Comparison of ENCODE assay signal across 11 cellular contexts in the genomic region with DNA sequence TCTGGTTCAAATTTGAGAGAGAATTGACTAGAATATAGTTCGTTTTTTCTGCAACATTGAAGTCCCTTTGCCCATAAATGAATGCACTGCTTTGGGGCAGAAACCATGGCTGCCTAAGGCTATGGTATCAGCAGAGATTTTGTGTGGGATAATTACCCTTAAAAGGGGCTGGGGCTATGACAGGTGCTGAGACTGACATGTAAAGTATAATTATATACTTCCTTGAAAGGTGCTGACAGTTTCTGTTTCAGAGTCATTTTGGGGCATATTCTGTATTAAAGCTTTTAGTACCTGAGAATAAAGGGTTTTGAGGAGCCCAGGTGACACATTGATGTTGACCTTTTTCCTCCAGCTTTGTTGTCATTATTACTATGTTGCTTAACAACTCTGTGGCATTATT.
DNase-seq lines count a peak whose midpoint lies in the region; ATAC-seq lines count a peak whose summit lies in the region.
"Had no signal": no experiment of that assay in that cellular context is flagged by ENCODE, and none has a peak within 500 bp of the region (broad histone marks: within the 10 kb centered on the region; RNA-seq: fewer than 3 reads in every experiment).

No MANE protein-coding gene starts in this region.

- peak; percentile 69 for ATAC-seq in GM18870 (IDR thresholded peaks at IDR 0.05; ENCODE audit: unreplicated experiment)
- peak; percentile 86 for ATAC-seq in GM21717 (IDR thresholded peaks at IDR 0.05; ENCODE audit: unreplicated experiment)
- ATAC-seq in HG03159 (IDR thresholded peaks at IDR 0.05; ENCODE audit: unreplicated experiment) = peak; percentile 66
- ATAC-seq in activated CD4-positive, CD25-positive, alpha-beta regulatory T cell treated with anti-CD3 and anti-CD28 coated beads, Interleukin-2, amount 50 U/mL, for 24 hours = no peak
- ATAC-seq: effector memory CD8-positive, alpha-beta T cell had no signal

- DNase-seq in NCI-H2227 treated with DMSO at 0.1 percent for 48 hours (lab: John Stamatoyannopoulos, UW) (peak; percentile 90), mesenteric fat pad (ENCODE audit: low spot score) (no peak), NK-92 (lab: John Stamatoyannopoulos, UW; ENCODE audit: unreplicated experiment) (no peak)
- no peak for DNase-seq in stimulated activated CD8-positive, alpha-beta memory T cell treated with anti-CD3 and anti-CD28 coated beads, Interleukin-4, amount 100 ng/mL, for 48 hours
- DNase-seq: effector memory CD8-positive, alpha-beta T cell; glutamatergic neuron; T-helper 2 cell had no signal

Comparison
In these comparisons a context has a peak if more than half of its experiments do, and no peak if none do; other contexts are left out.
1. ATAC-seq: peak in GM18870 (single experiment), GM21717 (single experiment) and HG03159 (single experiment); none in activated CD4-positive, CD25-positive, alpha-beta regulatory T cell treated with anti-CD3 and anti-CD28 coated beads, Interleukin-2, amount 50 U/mL, for 24 hours (0 of 2).